ENCODE assay signal across 1 cellular context in the genomic region with DNA sequence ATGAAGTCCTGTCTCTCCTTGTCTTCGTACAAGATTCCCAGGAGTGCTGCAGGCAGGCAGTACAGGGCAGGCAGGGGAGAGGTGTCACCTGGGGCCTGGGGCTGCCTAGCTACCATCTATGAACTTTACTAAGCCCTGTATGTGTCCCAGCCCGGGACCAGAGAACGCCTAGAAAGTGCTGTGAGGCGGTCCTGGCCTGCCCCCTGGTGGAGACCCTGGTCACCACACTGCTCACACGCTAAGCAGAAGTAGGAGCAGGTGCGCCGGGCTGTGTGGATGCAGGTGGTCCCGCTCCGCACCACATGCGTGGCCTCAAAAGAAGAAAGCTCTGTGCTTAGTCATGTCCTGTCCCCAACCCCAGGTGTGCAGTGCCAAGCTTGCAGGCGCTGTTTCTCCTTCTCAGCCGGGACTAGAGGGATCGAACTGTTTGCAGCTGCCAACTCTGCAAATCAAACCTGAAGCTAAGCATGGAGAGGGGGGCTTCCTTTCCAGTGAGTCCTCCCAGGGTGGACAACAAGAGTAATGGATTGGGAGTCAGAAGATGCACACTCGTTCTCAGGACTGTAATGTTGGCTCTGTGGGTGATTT.
TF ChIP-seq lines count a peak whose summit lies in the region.

No MANE protein-coding gene starts in this region.

TF ChIP-seq in HepG2, 621 proteins besides CTCF, POLR2A, EP300 and RAD21:
- TF ChIP-seq STAG1 (CRISPR knock-in tag; IDR thresholded peaks at IDR 0.05): peak; percentile 65
